21 cellular contexts compared by ENCODE assay signal in genomic region chr6:167469101-167469500, GRCh38.
"Had no signal": no experiment of that assay in that cellular context is flagged by ENCODE, and none has a peak within 500 bp of the region (broad histone marks: within the 10 kb centered on the region; RNA-seq: fewer than 3 reads in every experiment).

No MANE protein-coding gene starts in this region.

- H3K36me3 ChIP-seq: left lung, pancreas, right atrium auricular region, stomach, transverse colon had no signal

- H3K27ac Mint-ChIP-seq: activated naive CD4-positive, alpha-beta T cell treated with anti-CD3 and anti-CD28 coated beads for 36 hours; activated T-cell treated with anti-CD3 and anti-CD28 coated beads, Interleukin-2, amount 50 U/mL, for 24 hours; activated T-helper 2 cell treated with anti-CD3 and anti-CD28 coated beads, Interferon-gamma antibody, Interleukin-2, Interleukin-4, amounts not matched to agents 10 μg/mL and 5 μg/mL and 100 μg/mL, durations not matched to agents 14 hours and 24 hours and 36 hours; immature natural killer cell; mesothelial cell of epicardium; T-helper 1 cell treated with Interleukin-12 subunit alpha and Interleukin-12 subunit beta and Interleukin-4 antibody, amounts not matched to agents 30 μg/mL and 1 μg/mL, for 36 hours had no signal

- H3K4me3 Mint-ChIP-seq: activated naive CD4-positive, alpha-beta T cell treated with anti-CD3 and anti-CD28 coated beads for 36 hours; activated T-cell treated with anti-CD3 and anti-CD28 coated beads, Interleukin-2, amount 50 U/mL, for 24 hours; immature natural killer cell; mesothelial cell of epicardium; naive thymus-derived CD8-positive, alpha-beta T cell; T-helper 1 cell treated with Interleukin-12 subunit alpha and Interleukin-12 subunit beta and Interleukin-4 antibody, amounts not matched to agents 30 μg/mL and 1 μg/mL, for 36 hours had no signal

- H3K9me3 ChIP-seq: left lung, pancreas, psoas muscle, right atrium auricular region, stomach, transverse colon had no signal

- H3K27ac ChIP-seq: coronary artery, left lung, pancreas, psoas muscle, right atrium auricular region, stomach, transverse colon, VCaP had no signal

- H3K4me3 ChIP-seq: coronary artery, left lung, pancreas, psoas muscle, right atrium auricular region, stomach, transverse colon had no signal

- FAIRE-seq: pancreas had no signal

- H3K4me1 Mint-ChIP-seq: immature natural killer cell had no signal

- H3K4me1 ChIP-seq: left lung, pancreas, psoas muscle, stomach, transverse colon had no signal

- H3K36me3 Mint-ChIP-seq: immature natural killer cell; mesothelial cell of epicardium; naive thymus-derived CD8-positive, alpha-beta T cell had no signal

- ATAC-seq: esophagus mucosa; left lung; naive thymus-derived CD8-positive, alpha-beta T cell; pancreas; psoas muscle had no signal

- DNase-seq: activated CD4-positive, CD25-positive, alpha-beta regulatory T cell treated with anti-CD3 and anti-CD28 coated beads, Interleukin-2, amount 50 U/mL, for 72 hours; activated CD8-positive, alpha-beta memory T cell treated with anti-CD3 and anti-CD28 coated beads for 24 hours; activated CD8-positive, alpha-beta memory T cell treated with anti-CD3 and anti-CD28 coated beads, Interleukin-2, amount 50 U/mL, for 4 hours; activated naive CD4-positive, alpha-beta T cell treated with anti-CD3 and anti-CD28 coated beads for 36 hours; activated T-cell treated with anti-CD3 and anti-CD28 coated beads, Interleukin-2, amount 50 U/mL, for 24 hours; effector CD4-positive, alpha-beta T cell; foreskin melanocyte; immature natural killer cell; left lung; naive thymus-derived CD8-positive, alpha-beta T cell; pancreas; psoas muscle; stomach; transverse colon had no signal

- H3K27me3 ChIP-seq: left lung, pancreas, right atrium auricular region, stomach, transverse colon had no signal

- H3K9me3 Mint-ChIP-seq: activated naive CD4-positive, alpha-beta T cell treated with anti-CD3 and anti-CD28 coated beads for 36 hours; activated T-cell treated with anti-CD3 and anti-CD28 coated beads, Interleukin-2, amount 50 U/mL, for 24 hours; activated T-helper 2 cell treated with anti-CD3 and anti-CD28 coated beads, Interferon-gamma antibody, Interleukin-2, Interleukin-4, amounts not matched to agents 10 μg/mL and 5 μg/mL and 100 μg/mL, durations not matched to agents 14 hours and 24 hours and 36 hours; immature natural killer cell; mesothelial cell of epicardium; naive thymus-derived CD8-positive, alpha-beta T cell; T-helper 1 cell treated with Interleukin-12 subunit alpha and Interleukin-12 subunit beta and Interleukin-4 antibody, amounts not matched to agents 30 μg/mL and 1 μg/mL, for 36 hours had no signal
